Comparison of ENCODE assay signal across 23 cellular contexts in genomic region chr1:209721406-209721805, GRCh38. TPM values are rescaled to one million over a fixed set of nuclear protein-coding genes. Genes with fewer than 3 reads are reported as not detected.
"Had no signal": no experiment of that assay in that cellular context is flagged by ENCODE, and none has a peak within 500 bp of the region (broad histone marks: within the 10 kb centered on the region; RNA-seq: fewer than 3 reads in every experiment).

No MANE protein-coding gene starts in this region.

- DNase-seq: activated CD4-positive, alpha-beta T cell treated with anti-CD3 and anti-CD28 coated beads, Interleukin-2, amount 50 U/mL, for 4 hours; activated effector memory CD4-positive, alpha-beta T cell treated with anti-CD3 and anti-CD28 coated beads, Interleukin-2, amount 50 U/mL, for 16 hours; activated T-cell treated with anti-CD3 and anti-CD28 coated beads for 4 hours; caudate nucleus; dorsolateral prefrontal cortex; foreskin fibroblast; hippocampal formation; left colon; midbrain; posterior cingulate gyrus; SIG-M5; stimulated activated CD4-positive, alpha-beta T cell treated with anti-CD3 and anti-CD28 coated beads, Interleukin-2, amount 100 ng/mL, for 24 hours; stimulated activated naive CD8-positive, alpha-beta T cell treated with anti-CD3 and anti-CD28 coated beads, Interleukin-15, Interleukin-2, amounts not matched to agents 100 U/mL and 50 U/mL, for 24 hours had no signal

- H3K36me3 Mint-ChIP-seq: brain, type B pancreatic cell had no signal

- FAIRE-seq: islet of Langerhans had no signal

- H3K4me1 Mint-ChIP-seq: brain, nephron had no signal

- H3K27ac Mint-ChIP-seq: activated naive CD4-positive, alpha-beta T cell treated with anti-CD3 and anti-CD28 coated beads, Interleukin-2, amount 50 U/mL, for 72 hours; brain; nephron; type B pancreatic cell had no signal

- ATAC-seq: activated naive CD4-positive, alpha-beta T cell treated with anti-CD3 and anti-CD28 coated beads, Interleukin-2, amount 50 U/mL, for 72 hours; left colon; stimulated activated naive CD8-positive, alpha-beta T cell treated with anti-CD3 and anti-CD28 coated beads, Interleukin-15, Interleukin-2, amounts not matched to agents 100 U/mL and 50 U/mL, for 24 hours had no signal

- H3K4me3 Mint-ChIP-seq: brain; nephron; T-helper 1 cell treated with Interleukin-12 subunit alpha and Interleukin-12 subunit beta and Interleukin-4 antibody, amounts not matched to agents 30 μg/mL and 1 μg/mL, for 36 hours; type B pancreatic cell had no signal

- H3K27me3 Mint-ChIP-seq: type B pancreatic cell had no signal

- H3K27me3 ChIP-seq: dorsolateral prefrontal cortex, suprapubic skin had no signal

- H3K9me3 Mint-ChIP-seq: nephron, type B pancreatic cell had no signal

- H3K4me3 ChIP-seq: dorsolateral prefrontal cortex, suprapubic skin had no signal

- H3K36me3 ChIP-seq: suprapubic skin had no signal

- H3K9me3 ChIP-seq: suprapubic skin had no signal

- H3K27ac ChIP-seq: suprapubic skin had no signal

RNA-seq across cellular contexts. Expression of gene HSD11B1, which starts 16.8 kb away (rescaled TPM):
- total RNA-seq: glomerular endothelial cell, lung microvascular endothelial cell, renal cortical epithelial cell had no signal

RNA-seq across cellular contexts. Expression of gene TRAF3IP3, which starts 34.4 kb away (rescaled TPM):
- total RNA-seq: glomerular endothelial cell, lung microvascular endothelial cell, renal cortical epithelial cell had no signal
